1 cellular context compared by ENCODE assay signal in genomic region chr10:110210663-110211454, GRCh38.
TF ChIP-seq lines count a peak whose summit lies in the region.

No MANE protein-coding gene starts in this region.

TF ChIP-seq in K562, 482 proteins besides CTCF, POLR2A, EP300 and RAD21 (continued from another document and continues in another):
- TF ChIP-seq HMGN3 (IDR thresholded peaks at IDR 0.05; ENCODE audit: borderline replicate concordance, extremely low read depth, insufficient read length, low read depth, low read length) (peak; percentile 34), RBFOX2 (IDR thresholded peaks at IDR 0.05; ENCODE audit: low read depth, low read length) (peak; percentile 97), STAG1 (CRISPR knock-in tag; IDR thresholded peaks at IDR 0.05; ENCODE audit: borderline replicate concordance) (no peak), SAP30 (IDR thresholded peaks at IDR 0.05; ENCODE audit: borderline replicate concordance, insufficient read depth, low read depth, low read length, poor library complexity, severe bottlenecking) (peak; percentile 65), PRDM10 (IDR thresholded peaks at IDR 0.05; ENCODE audit: partially characterized antibody) (peak; percentile 98), E2F8 (IDR thresholded peaks at IDR 0.05; ENCODE audit: low read depth, partially characterized antibody) (peak; percentile 34), USF2 (CRISPR knock-in tag; IDR thresholded peaks at IDR 0.05) (no peak), ZNF695 (CRISPR knock-in tag; IDR thresholded peaks at IDR 0.05) (no peak), E2F6 (IDR thresholded peaks at IDR 0.05; ENCODE audit: borderline replicate concordance in 1 of 2, extremely low read depth in 1 of 2, insufficient read depth in 1 of 2, insufficient read length in 1 of 2, low read depth in 1 of 2, low read length in 1 of 2, poor library complexity in 1 of 2, severe bottlenecking in 1 of 2) (peak in 1 of 2 experiments; percentile 15), PHB2 (IDR thresholded peaks at IDR 0.05; ENCODE audit: low read depth) (0 out of 2 replicates have a peak, but pooled peaks have one; percentile 29), KHSRP (IDR thresholded peaks at IDR 0.05) (peak; percentile 86), ZFX (CRISPR knock-in tag; IDR thresholded peaks at IDR 0.05) (peak; percentile 76), SUPT5H (IDR thresholded peaks at IDR 0.05) (peak; percentile 59; the same call in 1 of the 2 replicates), TFAP4 (CRISPR knock-in tag; IDR thresholded peaks at IDR 0.05; ENCODE audit: borderline replicate concordance) (peak; percentile 98), GATAD2A (IDR thresholded peaks at IDR 0.05) (0 out of 2 replicates have a peak, but pooled peaks have one; percentile 31), NBN (IDR thresholded peaks at IDR 0.05; ENCODE audit: low read depth) (peak; percentile 90; the same call in 1 of the 2 replicates), MAZ (CRISPR knock-in tag; conservative IDR thresholded peaks at IDR 0.05 in 1 of 2, IDR thresholded peaks at IDR 0.05 in 1 of 2) (peak; percentile 47 to 84; a peak in 3 of 4 replicates), ATF1 (CRISPR knock-in tag; IDR thresholded peaks at IDR 0.05) (peak; percentile 72), ATF1 (tag; IDR thresholded peaks at IDR 0.05) (peak; percentile 98), FOXK2 (conservative IDR thresholded peaks at IDR 0.05 in 1 of 2, IDR thresholded peaks at IDR 0.05 in 1 of 2; ENCODE audit: low read depth in 2 of 2) (peak; percentile 65 to 89; a peak in 3 of 4 replicates), ZNF740 (CRISPR knock-in tag; IDR thresholded peaks at IDR 0.05) (peak; percentile 14; the same call in 1 of the 2 replicates), ZNF740 (tag; IDR thresholded peaks at IDR 0.05) (0 out of 4 replicates have a peak, but pooled peaks of 1 of the 2 experiments have one; percentile 54), NRF1 (conservative IDR thresholded peaks at IDR 0.05 in 1 of 2, IDR thresholded peaks at IDR 0.05 in 1 of 2) (peak; percentile 48 to 54; a peak in 3 of 4 replicates), LCOR (CRISPR knock-in tag; IDR thresholded peaks at IDR 0.05) (peak; percentile 25; the same call in 1 of the 2 replicates), MGA (IDR thresholded peaks at IDR 0.05) (peak; percentile 77), EGR1 (conservative IDR thresholded peaks at IDR 0.05) (no peak; the same call in 1 of the 2 replicates), CSDE1 (IDR thresholded peaks at IDR 0.05) (0 out of 4 replicates have a peak, but pooled peaks of 1 of the 2 experiments have one; percentile 36), ATF4 (CRISPR knock-in tag; IDR thresholded peaks at IDR 0.05) (0 out of 2 replicates have a peak, but pooled peaks have one; percentile 26), MAX (CRISPR knock-in tag; IDR thresholded peaks at IDR 0.05) (peak; percentile 88), ZNF212 (CRISPR knock-in tag; IDR thresholded peaks at IDR 0.05) (no peak), POLR2H (tag; IDR thresholded peaks at IDR 0.05; ENCODE audit: low read depth) (peak; percentile 33; the same call in 1 of the 2 replicates), CHD2 (IDR thresholded peaks at IDR 0.05; ENCODE audit: low read depth, low read length) (peak; percentile 51; the same call in 1 of the 2 replicates), CBFA2T3 (IDR thresholded peaks at IDR 0.05) (peak; percentile 24; the same call in 1 of the 2 replicates)
